ENCODE assay signal across 29 cellular contexts in the genomic region with DNA sequence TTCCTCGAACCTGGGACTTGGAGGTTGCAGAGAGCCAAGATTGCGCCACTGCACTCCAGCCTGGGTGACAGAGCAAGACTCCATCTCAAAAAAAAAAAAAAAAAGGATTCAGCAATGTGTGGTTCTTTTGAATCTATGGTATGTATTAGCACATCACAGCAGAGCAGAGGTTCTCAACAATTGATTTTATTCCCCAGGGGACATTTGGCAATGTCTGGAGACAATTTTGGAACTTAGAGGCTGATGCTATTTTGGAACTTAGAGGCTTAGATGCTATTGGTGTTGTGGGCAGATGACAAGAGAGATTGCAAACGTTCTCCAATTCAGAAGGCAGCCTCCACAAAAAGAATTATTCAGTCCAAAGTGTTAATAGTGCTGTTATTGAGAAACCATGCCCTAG.
"Had no signal": no experiment of that assay in that cellular context is flagged by ENCODE, and none has a peak within 500 bp of the region (broad histone marks: within the 10 kb centered on the region; RNA-seq: fewer than 3 reads in every experiment).

No MANE protein-coding gene starts in this region.

- DNase-seq: activated B cell treated with CpG ODN at 0.5 μM for 24 hours; activated CD4-positive, alpha-beta T cell treated with anti-CD3 and anti-CD28 coated beads for 48 hours; activated CD4-positive, alpha-beta T cell treated with anti-CD3 and anti-CD28 coated beads, Interleukin-2, amount 50 U/mL, for 1 hour; activated CD4-positive, alpha-beta T cell treated with anti-CD3 and anti-CD28 coated beads, Interleukin-2, amount 50 U/mL, for 48 hours; activated CD8-positive, alpha-beta memory T cell treated with anti-CD3 and anti-CD28 coated beads for 24 hours; activated CD8-positive, alpha-beta T cell treated with anti-CD3 and anti-CD28 coated beads for 36 hours; activated effector memory CD4-positive, alpha-beta T cell treated with anti-CD3 and anti-CD28 coated beads, Interleukin-2, amount 50 U/mL, for 16 hours; activated naive CD4-positive, alpha-beta T cell treated with anti-CD3 and anti-CD28 coated beads for 36 hours; activated naive CD8-positive, alpha-beta T cell treated with anti-CD3 and anti-CD28 coated beads for 36 hours; activated naive CD8-positive, alpha-beta T cell treated with anti-CD3 and anti-CD28 coated beads, Interleukin-2, amount 50 U/mL, for 24 hours; activated T-cell treated with anti-CD3 and anti-CD28 coated beads, Interleukin-2, amount 50 U/mL, for 4 hours; aorta; body of pancreas; caudate nucleus; cortex of kidney; effector CD8-positive, alpha-beta T cell; esophagus squamous epithelium; foreskin keratinocyte; gastrocnemius medialis; glutamatergic neuron; heart left ventricle; T-cell; T1000; WERI-Rb-1 had no signal

- H3K27me3 Mint-ChIP-seq: activated naive CD4-positive, alpha-beta T cell treated with anti-CD3 and anti-CD28 coated beads, Interleukin-2, amount 50 U/mL, for 24 hours had no signal

- H3K36me3 Mint-ChIP-seq: activated naive CD4-positive, alpha-beta T cell treated with anti-CD3 and anti-CD28 coated beads, Interleukin-2, amount 50 U/mL, for 24 hours; activated naive CD8-positive, alpha-beta T cell treated with anti-CD3 and anti-CD28 coated beads for 36 hours; T-cell had no signal

- ATAC-seq: activated CD4-positive, CD25-positive, alpha-beta regulatory T cell treated with anti-CD3 and anti-CD28 coated beads, Interleukin-2, amount 50 U/mL, for 24 hours; activated CD8-positive, alpha-beta T cell treated with anti-CD3 and anti-CD28 coated beads for 36 hours; activated naive CD8-positive, alpha-beta T cell treated with anti-CD3 and anti-CD28 coated beads, Interleukin-2, amount 50 U/mL, for 24 hours; activated T-cell treated with anti-CD3 and anti-CD28 coated beads, Interleukin-2, amount 50 U/mL, for 4 hours; body of pancreas; foreskin keratinocyte; gastrocnemius medialis; heart left ventricle; T-cell had no signal

- H3K27ac Mint-ChIP-seq: activated B cell treated with CpG ODN at 0.5 μM for 24 hours; activated CD8-positive, alpha-beta T cell treated with anti-CD3 and anti-CD28 coated beads for 36 hours; activated naive CD4-positive, alpha-beta T cell treated with anti-CD3 and anti-CD28 coated beads for 36 hours; activated naive CD4-positive, alpha-beta T cell treated with anti-CD3 and anti-CD28 coated beads, Interleukin-2, amount 50 U/mL, for 24 hours; activated naive CD8-positive, alpha-beta T cell treated with anti-CD3 and anti-CD28 coated beads for 36 hours; activated naive CD8-positive, alpha-beta T cell treated with anti-CD3 and anti-CD28 coated beads, Interleukin-2, amount 50 U/mL, for 24 hours; activated T-helper 2 cell treated with anti-CD3 and anti-CD28 coated beads, Interferon-gamma antibody, Interleukin-2, Interleukin-4, amounts not matched to agents 10 μg/mL and 5 μg/mL and 100 μg/mL, durations not matched to agents 14 hours and 24 hours and 36 hours; T-cell; T-helper 1 cell treated with Interleukin-12 subunit alpha and Interleukin-12 subunit beta and Interleukin-4 antibody, amounts not matched to agents 30 μg/mL and 1 μg/mL, for 36 hours; T-helper 2 cell treated with Interferon-gamma antibody and Interleukin-4, amounts not matched to agents 5 μg/mL and 100 μg/mL, for 36 hours had no signal

- H3K4me3 Mint-ChIP-seq: activated B cell treated with CpG ODN at 0.5 μM for 24 hours; activated CD8-positive, alpha-beta T cell treated with anti-CD3 and anti-CD28 coated beads for 36 hours; activated naive CD4-positive, alpha-beta T cell treated with anti-CD3 and anti-CD28 coated beads for 36 hours; activated naive CD4-positive, alpha-beta T cell treated with anti-CD3 and anti-CD28 coated beads, Interleukin-2, amount 50 U/mL, for 24 hours; activated naive CD8-positive, alpha-beta T cell treated with anti-CD3 and anti-CD28 coated beads for 36 hours; activated naive CD8-positive, alpha-beta T cell treated with anti-CD3 and anti-CD28 coated beads, Interleukin-2, amount 50 U/mL, for 24 hours; activated T-cell treated with anti-CD3 and anti-CD28 coated beads, Interleukin-2, amount 50 U/mL, for 4 hours; T-cell; T-helper 1 cell treated with Interleukin-12 subunit alpha and Interleukin-12 subunit beta and Interleukin-4 antibody, amounts not matched to agents 30 μg/mL and 1 μg/mL, for 36 hours; T-helper 2 cell treated with Interferon-gamma antibody and Interleukin-4, amounts not matched to agents 5 μg/mL and 100 μg/mL, for 36 hours had no signal

- H3K4me1 Mint-ChIP-seq: activated B cell treated with CpG ODN at 0.5 μM for 24 hours; activated naive CD4-positive, alpha-beta T cell treated with anti-CD3 and anti-CD28 coated beads, Interleukin-2, amount 50 U/mL, for 24 hours had no signal
